Comparison of ENCODE assay signal across 8 cellular contexts in the genomic region with DNA sequence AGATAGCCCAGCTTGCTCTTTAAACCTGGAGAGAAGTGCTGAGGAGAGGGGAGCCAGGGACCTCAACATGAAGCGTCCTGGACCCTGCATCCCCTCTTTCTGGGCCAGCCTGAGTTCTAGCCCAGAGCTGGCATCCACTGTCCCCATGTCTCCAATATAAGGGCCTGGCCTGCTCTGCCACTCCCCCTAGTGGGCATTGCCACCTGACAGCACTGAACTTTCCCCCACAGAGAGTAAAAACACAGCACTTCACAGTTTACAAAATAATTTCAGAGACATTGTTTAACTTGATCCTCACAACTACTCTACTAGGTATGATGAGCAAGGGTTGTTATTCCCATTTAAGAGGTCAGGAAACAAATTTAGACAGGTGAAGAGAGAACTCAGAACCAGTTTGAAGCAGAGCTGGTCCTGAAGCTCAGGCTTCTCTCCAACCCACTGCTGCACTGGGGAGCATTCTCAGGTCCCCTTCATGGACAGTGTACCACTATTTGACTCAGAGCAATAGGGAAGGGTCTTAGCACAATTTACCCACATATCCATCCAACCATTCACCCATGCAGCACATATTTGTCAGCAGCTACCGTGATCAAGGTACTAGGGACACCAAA.
DNase-seq lines count a peak whose midpoint lies in the region; ATAC-seq and TF ChIP-seq lines count a peak whose summit lies in the region.

No MANE protein-coding gene starts in this region.

- H3K4me1 ChIP-seq in neural progenitor cell = no peaks in the 10 kb centered on the region

- peaks cover 12% of the 10 kb centered on the region for H3K9me3 ChIP-seq in neural progenitor cell (ENCODE audit: low read depth)

- TF ChIP-seq CTCF in GM12864 (IDR thresholded peaks at IDR 0.05; ENCODE audit: low read depth, low read length, missing control alignments) (peak; percentile 73), neural progenitor cell (IDR thresholded peaks at IDR 0.05) (peak; percentile 43), lower leg skin (IDR thresholded peaks at IDR 0.05) (no peak)

- no peak overlapping the region for H3K9ac ChIP-seq in neural progenitor cell

- no peak overlapping the region for H3K27ac ChIP-seq in neural progenitor cell

- H3K4me3 Mint-ChIP-seq in neural progenitor cell = no peak overlapping the region

- H3K27ac Mint-ChIP-seq in neural progenitor cell = no peak overlapping the region

- H3K36me3 ChIP-seq in neural progenitor cell = no peaks in the 10 kb centered on the region

- no peak overlapping the region for H3K4me2 ChIP-seq in neural progenitor cell

- DNase-seq in ACHN (peak; percentile 19), GM12864 (ENCODE audit: low read depth) (no peak), OCI-M2 (lab: John Stamatoyannopoulos, UW; ENCODE audit: unreplicated experiment) (peak; percentile 0), erythroblast (lab: John Stamatoyannopoulos, UW) (peak; percentile 8 to 52), neural progenitor cell (ENCODE audit: low spot score) (peak; percentile 13), lower leg skin (ENCODE audit: low spot score in 2 of 2) (no peak), NCI-H526 treated with DMSO at 0.1 percent for 48 hours (lab: John Stamatoyannopoulos, UW) (no peak)

- H3K79me2 ChIP-seq in neural progenitor cell (ENCODE audit: low read depth) = no peaks in the 10 kb centered on the region

- 73 to 78% methylated on average over 2 of the region's 2 CpGs for WGBS in lower leg skin, 2 donors

- ATAC-seq in HG03045 (IDR thresholded peaks at IDR 0.05; ENCODE audit: unreplicated experiment) = peak; percentile 61

- intact Hi-C loops in lower leg skin (cut with DNase I; ENCODE audit: low total_unique reads) = no loop called here

- peaks cover 9% of the 10 kb centered on the region for H3K4me1 Mint-ChIP-seq in neural progenitor cell

- no peak overlapping the region for H2AFZ ChIP-seq in neural progenitor cell (replicated peaks)

- TF ChIP-seq POLR2A in erythroblast (IDR thresholded peaks at IDR 0.05; ENCODE audit: low read length) (no peak), lower leg skin (IDR thresholded peaks at IDR 0.05) (no peak)

- H3K4me3 ChIP-seq in GM12864 (ENCODE audit: low read depth, low read length) = no peak overlapping the region
- no peak overlapping the region for H3K4me3 ChIP-seq in neural progenitor cell
- H3K4me3 ChIP-seq in lower leg skin (ENCODE audit: low read depth, poor library complexity, severe bottlenecking) = no peak overlapping the region

- H3K27me3 Mint-ChIP-seq in neural progenitor cell (ENCODE audit: insufficient read depth, low read depth) = peaks cover 2% of the 10 kb centered on the region

- H3F3A ChIP-seq in neural progenitor cell (ENCODE audit: low read depth) = no peaks in the 10 kb centered on the region

- in situ Hi-C loops in ACHN (cut with HindIII; ENCODE audit: low pct_ligation_motif_present, low pct_unique_long_range_greater_than_20kb, low sequenced_read_pairs) = no loop called here

- no peaks in the 10 kb centered on the region for H3K9me3 Mint-ChIP-seq in neural progenitor cell

- no peaks in the 10 kb centered on the region for H4K20me1 ChIP-seq in neural progenitor cell (ENCODE audit: low read depth)

- H3K36me3 Mint-ChIP-seq in neural progenitor cell = no peaks in the 10 kb centered on the region

- no peaks in the 10 kb centered on the region for H3K27me3 ChIP-seq in neural progenitor cell

Comparison
In these comparisons a context has a peak if more than half of its experiments do, and no peak if none do; other contexts are left out.
1. DNase-seq: peak in ACHN (single experiment), OCI-M2 (single experiment), erythroblast (2 of 2) and neural progenitor cell (single experiment); none in GM12864 (single experiment), lower leg skin (0 of 2) and NCI-H526 treated with DMSO at 0.1 percent for 48 hours (single experiment).
2. CTCF ChIP-seq: peak in GM12864 (single experiment) and neural progenitor cell (single experiment); none in lower leg skin (0 of 3).